Comparison of ENCODE assay signal across 1 cellular context in genomic region chr17:42975265-42975664, GRCh38.
TF ChIP-seq lines count a peak whose summit lies in the region.

No MANE protein-coding gene starts in this region.

TF ChIP-seq in HepG2, 621 proteins besides CTCF, POLR2A, EP300 and RAD21 (continued from another document and continues in another):
- TF ChIP-seq CSRNP1 (CRISPR knock-in tag; IDR thresholded peaks at IDR 0.05) (no peak), AGO1 (IDR thresholded peaks at IDR 0.05; ENCODE audit: low read depth, low read length, poor library complexity, severe bottlenecking) (no peak), SOX13 (IDR thresholded peaks at IDR 0.05) (no peak), SOX13 (CRISPR knock-in tag; conservative IDR thresholded peaks at IDR 0.05 in 1 of 2, IDR thresholded peaks at IDR 0.05 in 1 of 2) (peak in 1 of 2 experiments; percentile 70; a peak in 2 of 4 replicates), THAP8 (CRISPR knock-in tag; IDR thresholded peaks at IDR 0.05; ENCODE audit: borderline replicate concordance) (no peak), FOXJ3 (CRISPR knock-in tag; IDR thresholded peaks at IDR 0.05; ENCODE audit: borderline replicate concordance) (no peak), ZNF891 (CRISPR knock-in tag; IDR thresholded peaks at IDR 0.05) (no peak), ZNF24 (IDR thresholded peaks at IDR 0.05) (no peak), ZNF512B (CRISPR knock-in tag; IDR thresholded peaks at IDR 0.05; ENCODE audit: borderline replicate concordance) (0 out of 2 replicates have a peak, but pooled peaks have one; percentile 51), ZNF564 (CRISPR knock-in tag; IDR thresholded peaks at IDR 0.05) (no peak), MXD4 (CRISPR knock-in tag; IDR thresholded peaks at IDR 0.05) (0 out of 2 replicates have a peak, but pooled peaks have one; percentile 45), ZNF792 (CRISPR knock-in tag; IDR thresholded peaks at IDR 0.05) (peak; percentile 48; the same call in 1 of the 2 replicates), SAP130 (CRISPR knock-in tag; IDR thresholded peaks at IDR 0.05; ENCODE audit: low read depth) (peak; percentile 44; the same call in 1 of the 2 replicates), IRF9 (CRISPR knock-in tag; IDR thresholded peaks at IDR 0.05; ENCODE audit: borderline replicate concordance) (no peak), ATF2 (CRISPR knock-in tag; IDR thresholded peaks at IDR 0.05) (no peak), PRDM15 (CRISPR knock-in tag; IDR thresholded peaks at IDR 0.05) (no peak), SIX1 (CRISPR knock-in tag; IDR thresholded peaks at IDR 0.05; ENCODE audit: borderline replicate concordance) (no peak), DRAP1 (CRISPR knock-in tag; IDR thresholded peaks at IDR 0.05) (peak; percentile 38; the same call in 1 of the 2 replicates), KLF9 (CRISPR knock-in tag; IDR thresholded peaks at IDR 0.05; ENCODE audit: low read depth) (no peak), SOX5 (CRISPR knock-in tag; IDR thresholded peaks at IDR 0.05; ENCODE audit: borderline replicate concordance) (peak; percentile 47; the same call in 1 of the 2 replicates), STAG1 (CRISPR knock-in tag; IDR thresholded peaks at IDR 0.05) (no peak), ZNF430 (CRISPR knock-in tag; IDR thresholded peaks at IDR 0.05) (peak; percentile 76), HNF4G (IDR thresholded peaks at IDR 0.05; ENCODE audit: borderline replicate concordance, low read depth, low read length) (peak; percentile 25; the same call in 1 of the 2 replicates), HNF4G (CRISPR knock-in tag; IDR thresholded peaks at IDR 0.05; ENCODE audit: borderline replicate concordance, low read depth) (no peak), KAT7 (CRISPR knock-in tag; IDR thresholded peaks at IDR 0.05; ENCODE audit: borderline replicate concordance) (no peak), AGO2 (optimal IDR thresholded peaks at IDR 0.05; ENCODE audit: low read depth, low read length) (no peak), KLF13 (CRISPR knock-in tag; IDR thresholded peaks at IDR 0.05) (no peak), ZNF570 (CRISPR knock-in tag; IDR thresholded peaks at IDR 0.05; ENCODE audit: borderline replicate concordance) (no peak), ZNF773 (CRISPR knock-in tag; IDR thresholded peaks at IDR 0.05; ENCODE audit: borderline replicate concordance) (no peak), PHB2 (IDR thresholded peaks at IDR 0.05; ENCODE audit: partially characterized antibody) (no peak), HOXA7 (CRISPR knock-in tag; IDR thresholded peaks at IDR 0.05) (no peak), ZNF530 (CRISPR knock-in tag; IDR thresholded peaks at IDR 0.05; ENCODE audit: low read depth) (no peak), HBP1 (CRISPR knock-in tag; IDR thresholded peaks at IDR 0.05; ENCODE audit: low read depth) (no peak), ZNF605 (CRISPR knock-in tag; IDR thresholded peaks at IDR 0.05) (peak; percentile 62), ZNF772 (CRISPR knock-in tag; IDR thresholded peaks at IDR 0.05) (peak; percentile 25; the same call in 1 of the 2 replicates), NONO (IDR thresholded peaks at IDR 0.05) (no peak), NONO (CRISPR knock-in tag; conservative IDR thresholded peaks at IDR 0.05) (no peak), ZNF678 (CRISPR knock-in tag; IDR thresholded peaks at IDR 0.05) (no peak), BRD4 (CRISPR knock-in tag; IDR thresholded peaks at IDR 0.05) (no peak), TEF (CRISPR knock-in tag; IDR thresholded peaks at IDR 0.05) (peak; percentile 24; the same call in 1 of the 2 replicates), PITX1 (CRISPR knock-in tag; IDR thresholded peaks at IDR 0.05) (0 out of 2 replicates have a peak, but pooled peaks have one; percentile 22), ZSCAN25 (CRISPR knock-in tag; IDR thresholded peaks at IDR 0.05) (no peak), ZBTB46 (CRISPR knock-in tag; IDR thresholded peaks at IDR 0.05; ENCODE audit: borderline replicate concordance) (no peak), ZNF256 (CRISPR knock-in tag; conservative IDR thresholded peaks at IDR 0.05) (no peak), NRL (CRISPR knock-in tag; IDR thresholded peaks at IDR 0.05; ENCODE audit: borderline replicate concordance) (no peak)
